Comparison of ENCODE assay signal across 1 cellular context in genomic region chr7:100444311-100445278, GRCh38.
TF ChIP-seq lines count a peak whose summit lies in the region.

No MANE protein-coding gene starts in this region.

TF ChIP-seq in HepG2, 621 proteins besides CTCF, POLR2A, EP300 and RAD21 (continued from another document and continues in another):
- 0 out of 2 replicates have a peak, but pooled peaks have one; percentile 19 for TF ChIP-seq NFYB (CRISPR knock-in tag; IDR thresholded peaks at IDR 0.05)
- TF ChIP-seq DMAP1 (CRISPR knock-in tag; IDR thresholded peaks at IDR 0.05): peak; percentile 89
- no peak; the same call in 1 of the 2 replicates for TF ChIP-seq YEATS2 (CRISPR knock-in tag; IDR thresholded peaks at IDR 0.05; ENCODE audit: borderline replicate concordance)
- peak; percentile 62; the same call in 1 of the 2 replicates for TF ChIP-seq ATF7-NPFF (CRISPR knock-in tag; IDR thresholded peaks at IDR 0.05; ENCODE audit: low read depth)
- no peak for TF ChIP-seq ADNP (CRISPR knock-in tag; IDR thresholded peaks at IDR 0.05)
- TF ChIP-seq ZNF317 (CRISPR knock-in tag; IDR thresholded peaks at IDR 0.05): peak; percentile 77; the same call in 1 of the 2 replicates
- peak; percentile 71; the same call in 1 of the 2 replicates for TF ChIP-seq ZNF335 (CRISPR knock-in tag; IDR thresholded peaks at IDR 0.05)
- no peak for TF ChIP-seq ZBTB25 (CRISPR knock-in tag; IDR thresholded peaks at IDR 0.05)
- no peak for TF ChIP-seq ZBTB2 (CRISPR knock-in tag; IDR thresholded peaks at IDR 0.05; ENCODE audit: low read depth)
- TF ChIP-seq, protein P1, sequence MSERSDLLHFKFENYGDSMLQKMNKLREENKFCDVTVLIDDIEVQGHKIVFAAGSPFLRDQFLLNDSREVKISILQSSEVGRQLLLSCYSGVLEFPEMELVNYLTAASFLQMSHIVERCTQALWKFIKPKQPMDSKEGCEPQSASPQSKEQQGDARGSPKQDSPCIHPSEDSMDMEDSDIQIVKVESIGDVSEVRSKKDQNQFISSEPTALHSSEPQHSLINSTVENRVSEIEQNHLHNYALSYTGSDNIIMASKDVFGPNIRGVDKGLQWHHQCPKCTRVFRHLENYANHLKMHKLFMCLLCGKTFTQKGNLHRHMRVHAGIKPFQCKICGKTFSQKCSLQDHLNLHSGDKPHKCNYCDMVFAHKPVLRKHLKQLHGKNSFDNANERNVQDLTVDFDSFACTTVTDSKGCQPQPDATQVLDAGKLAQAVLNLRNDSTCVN (CRISPR knock-in tag; IDR thresholded peaks at IDR 0.05; ENCODE audit: borderline replicate concordance): peak; percentile 54; the same call in 1 of the 2 replicates
- TF ChIP-seq RARA (CRISPR knock-in tag; IDR thresholded peaks at IDR 0.05): peak; percentile 98
- TF ChIP-seq FOSL2 (CRISPR knock-in tag; IDR thresholded peaks at IDR 0.05): peak; percentile 93
- TF ChIP-seq, protein P2, sequence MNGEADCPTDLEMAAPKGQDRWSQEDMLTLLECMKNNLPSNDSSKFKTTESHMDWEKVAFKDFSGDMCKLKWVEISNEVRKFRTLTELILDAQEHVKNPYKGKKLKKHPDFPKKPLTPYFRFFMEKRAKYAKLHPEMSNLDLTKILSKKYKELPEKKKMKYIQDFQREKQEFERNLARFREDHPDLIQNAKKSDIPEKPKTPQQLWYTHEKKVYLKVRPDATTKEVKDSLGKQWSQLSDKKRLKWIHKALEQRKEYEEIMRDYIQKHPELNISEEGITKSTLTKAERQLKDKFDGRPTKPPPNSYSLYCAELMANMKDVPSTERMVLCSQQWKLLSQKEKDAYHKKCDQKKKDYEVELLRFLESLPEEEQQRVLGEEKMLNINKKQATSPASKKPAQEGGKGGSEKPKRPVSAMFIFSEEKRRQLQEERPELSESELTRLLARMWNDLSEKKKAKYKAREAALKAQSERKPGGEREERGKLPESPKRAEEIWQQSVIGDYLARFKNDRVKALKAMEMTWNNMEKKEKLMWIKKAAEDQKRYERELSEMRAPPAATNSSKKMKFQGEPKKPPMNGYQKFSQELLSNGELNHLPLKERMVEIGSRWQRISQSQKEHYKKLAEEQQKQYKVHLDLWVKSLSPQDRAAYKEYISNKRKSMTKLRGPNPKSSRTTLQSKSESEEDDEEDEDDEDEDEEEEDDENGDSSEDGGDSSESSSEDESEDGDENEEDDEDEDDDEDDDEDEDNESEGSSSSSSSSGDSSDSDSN (CRISPR knock-in tag; IDR thresholded peaks at IDR 0.05): peak; percentile 49; the same call in 1 of the 2 replicates
- TF ChIP-seq RXRB (CRISPR knock-in tag; IDR thresholded peaks at IDR 0.05; ENCODE audit: borderline replicate concordance): peak; percentile 96
- peak; percentile 72; the same call in 1 of the 2 replicates for TF ChIP-seq MIXL1 (CRISPR knock-in tag; IDR thresholded peaks at IDR 0.05)
- peak; percentile 43; the same call in 1 of the 2 replicates for TF ChIP-seq RBFOX2 (IDR thresholded peaks at IDR 0.05; ENCODE audit: low read depth, low read length)
- TF ChIP-seq RBM22 (optimal IDR thresholded peaks at IDR 0.05; ENCODE audit: low read length): peak; percentile 37
- TF ChIP-seq, protein P3, sequence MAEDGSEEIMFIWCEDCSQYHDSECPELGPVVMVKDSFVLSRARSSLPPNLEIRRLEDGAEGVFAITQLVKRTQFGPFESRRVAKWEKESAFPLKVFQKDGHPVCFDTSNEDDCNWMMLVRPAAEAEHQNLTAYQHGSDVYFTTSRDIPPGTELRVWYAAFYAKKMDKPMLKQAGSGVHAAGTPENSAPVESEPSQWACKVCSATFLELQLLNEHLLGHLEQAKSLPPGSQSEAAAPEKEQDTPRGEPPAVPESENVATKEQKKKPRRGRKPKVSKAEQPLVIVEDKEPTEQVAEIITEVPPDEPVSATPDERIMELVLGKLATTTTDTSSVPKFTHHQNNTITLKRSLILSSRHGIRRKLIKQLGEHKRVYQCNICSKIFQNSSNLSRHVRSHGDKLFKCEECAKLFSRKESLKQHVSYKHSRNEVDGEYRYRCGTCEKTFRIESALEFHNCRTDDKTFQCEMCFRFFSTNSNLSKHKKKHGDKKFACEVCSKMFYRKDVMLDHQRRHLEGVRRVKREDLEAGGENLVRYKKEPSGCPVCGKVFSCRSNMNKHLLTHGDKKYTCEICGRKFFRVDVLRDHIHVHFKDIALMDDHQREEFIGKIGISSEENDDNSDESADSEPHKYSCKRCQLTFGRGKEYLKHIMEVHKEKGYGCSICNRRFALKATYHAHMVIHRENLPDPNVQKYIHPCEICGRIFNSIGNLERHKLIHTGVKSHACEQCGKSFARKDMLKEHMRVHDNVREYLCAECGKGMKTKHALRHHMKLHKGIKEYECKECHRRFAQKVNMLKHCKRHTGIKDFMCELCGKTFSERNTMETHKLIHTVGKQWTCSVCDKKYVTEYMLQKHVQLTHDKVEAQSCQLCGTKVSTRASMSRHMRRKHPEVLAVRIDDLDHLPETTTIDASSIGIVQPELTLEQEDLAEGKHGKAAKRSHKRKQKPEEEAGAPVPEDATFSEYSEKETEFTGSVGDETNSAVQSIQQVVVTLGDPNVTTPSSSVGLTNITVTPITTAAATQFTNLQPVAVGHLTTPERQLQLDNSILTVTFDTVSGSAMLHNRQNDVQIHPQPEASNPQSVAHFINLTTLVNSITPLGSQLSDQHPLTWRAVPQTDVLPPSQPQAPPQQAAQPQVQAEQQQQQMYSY (CRISPR knock-in tag; IDR thresholded peaks at IDR 0.05): no peak
- TF ChIP-seq LCORL (IDR thresholded peaks at IDR 0.05): peak; percentile 16; the same call in 1 of the 2 replicates
- peak; percentile 88 for TF ChIP-seq LCORL (CRISPR knock-in tag; IDR thresholded peaks at IDR 0.05)
- peak; percentile 88; the same call in 1 of the 2 replicates for TF ChIP-seq RCOR2 (CRISPR knock-in tag; IDR thresholded peaks at IDR 0.05)
- TF ChIP-seq SIX1 (CRISPR knock-in tag; IDR thresholded peaks at IDR 0.05; ENCODE audit: borderline replicate concordance): peak; percentile 41; the same call in 1 of the 2 replicates
- peak; percentile 58 for TF ChIP-seq GATAD1 (CRISPR knock-in tag; IDR thresholded peaks at IDR 0.05)
- peak; percentile 86 for TF ChIP-seq SP5 (CRISPR knock-in tag; IDR thresholded peaks at IDR 0.05; ENCODE audit: borderline replicate concordance, low read depth)
- TF ChIP-seq, protein P4, sequence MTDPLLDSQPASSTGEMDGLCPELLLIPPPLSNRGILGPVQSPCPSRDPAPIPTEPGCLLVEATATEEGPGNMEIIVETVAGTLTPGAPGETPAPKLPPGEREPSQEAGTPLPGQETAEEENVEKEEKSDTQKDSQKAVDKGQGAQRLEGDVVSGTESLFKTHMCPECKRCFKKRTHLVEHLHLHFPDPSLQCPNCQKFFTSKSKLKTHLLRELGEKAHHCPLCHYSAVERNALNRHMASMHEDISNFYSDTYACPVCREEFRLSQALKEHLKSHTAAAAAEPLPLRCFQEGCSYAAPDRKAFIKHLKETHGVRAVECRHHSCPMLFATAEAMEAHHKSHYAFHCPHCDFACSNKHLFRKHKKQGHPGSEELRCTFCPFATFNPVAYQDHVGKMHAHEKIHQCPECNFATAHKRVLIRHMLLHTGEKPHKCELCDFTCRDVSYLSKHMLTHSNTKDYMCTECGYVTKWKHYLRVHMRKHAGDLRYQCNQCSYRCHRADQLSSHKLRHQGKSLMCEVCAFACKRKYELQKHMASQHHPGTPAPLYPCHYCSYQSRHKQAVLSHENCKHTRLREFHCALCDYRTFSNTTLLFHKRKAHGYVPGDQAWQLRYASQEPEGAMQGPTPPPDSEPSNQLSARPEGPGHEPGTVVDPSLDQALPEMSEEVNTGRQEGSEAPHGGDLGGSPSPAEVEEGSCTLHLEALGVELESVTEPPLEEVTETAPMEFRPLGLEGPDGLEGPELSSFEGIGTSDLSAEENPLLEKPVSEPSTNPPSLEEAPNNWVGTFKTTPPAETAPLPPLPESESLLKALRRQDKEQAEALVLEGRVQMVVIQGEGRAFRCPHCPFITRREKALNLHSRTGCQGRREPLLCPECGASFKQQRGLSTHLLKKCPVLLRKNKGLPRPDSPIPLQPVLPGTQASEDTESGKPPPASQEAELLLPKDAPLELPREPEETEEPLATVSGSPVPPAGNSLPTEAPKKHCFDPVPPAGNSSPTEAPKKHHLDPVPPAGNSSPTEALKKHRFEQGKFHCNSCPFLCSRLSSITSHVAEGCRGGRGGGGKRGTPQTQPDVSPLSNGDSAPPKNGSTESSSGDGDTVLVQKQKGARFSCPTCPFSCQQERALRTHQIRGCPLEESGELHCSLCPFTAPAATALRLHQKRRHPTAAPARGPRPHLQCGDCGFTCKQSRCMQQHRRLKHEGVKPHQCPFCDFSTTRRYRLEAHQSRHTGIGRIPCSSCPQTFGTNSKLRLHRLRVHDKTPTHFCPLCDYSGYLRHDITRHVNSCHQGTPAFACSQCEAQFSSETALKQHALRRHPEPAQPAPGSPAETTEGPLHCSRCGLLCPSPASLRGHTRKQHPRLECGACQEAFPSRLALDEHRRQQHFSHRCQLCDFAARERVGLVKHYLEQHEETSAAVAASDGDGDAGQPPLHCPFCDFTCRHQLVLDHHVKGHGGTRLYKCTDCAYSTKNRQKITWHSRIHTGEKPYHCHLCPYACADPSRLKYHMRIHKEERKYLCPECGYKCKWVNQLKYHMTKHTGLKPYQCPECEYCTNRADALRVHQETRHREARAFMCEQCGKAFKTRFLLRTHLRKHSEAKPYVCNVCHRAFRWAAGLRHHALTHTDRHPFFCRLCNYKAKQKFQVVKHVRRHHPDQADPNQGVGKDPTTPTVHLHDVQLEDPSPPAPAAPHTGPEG (CRISPR knock-in tag; IDR thresholded peaks at IDR 0.05): no peak
- no peak for TF ChIP-seq REL (CRISPR knock-in tag; conservative IDR thresholded peaks at IDR 0.05)
- no peak for TF ChIP-seq ZNF160 (CRISPR knock-in tag; IDR thresholded peaks at IDR 0.05)
- TF ChIP-seq MEIS1 (CRISPR knock-in tag; IDR thresholded peaks at IDR 0.05; ENCODE audit: borderline replicate concordance): peak; percentile 57; the same call in 1 of the 2 replicates
- TF ChIP-seq ZNF33B (CRISPR knock-in tag; IDR thresholded peaks at IDR 0.05): no peak
- TF ChIP-seq TCF7 (IDR thresholded peaks at IDR 0.05; ENCODE audit: low read depth): no peak; the same call in 1 of the 2 replicates
- TF ChIP-seq ZUFSP (CRISPR knock-in tag; IDR thresholded peaks at IDR 0.05; ENCODE audit: borderline replicate concordance): no peak
- TF ChIP-seq, protein P5, sequence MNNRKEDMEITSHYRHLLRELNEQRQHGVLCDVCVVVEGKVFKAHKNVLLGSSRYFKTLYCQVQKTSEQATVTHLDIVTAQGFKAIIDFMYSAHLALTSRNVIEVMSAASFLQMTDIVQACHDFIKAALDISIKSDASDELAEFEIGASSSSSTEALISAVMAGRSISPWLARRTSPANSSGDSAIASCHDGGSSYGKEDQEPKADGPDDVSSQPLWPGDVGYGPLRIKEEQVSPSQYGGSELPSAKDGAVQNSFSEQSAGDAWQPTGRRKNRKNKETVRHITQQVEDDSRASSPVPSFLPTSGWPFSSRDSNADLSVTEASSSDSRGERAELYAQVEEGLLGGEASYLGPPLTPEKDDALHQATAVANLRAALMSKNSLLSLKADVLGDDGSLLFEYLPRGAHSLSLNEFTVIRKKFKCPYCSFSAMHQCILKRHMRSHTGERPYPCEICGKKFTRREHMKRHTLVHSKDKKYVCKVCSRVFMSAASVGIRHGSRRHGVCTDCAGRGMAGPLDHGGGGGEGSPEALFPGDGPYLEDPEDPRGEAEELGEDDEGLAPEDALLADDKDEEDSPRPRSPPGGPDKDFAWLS (CRISPR knock-in tag; IDR thresholded peaks at IDR 0.05; ENCODE audit: borderline replicate concordance): 0 out of 2 replicates have a peak, but pooled peaks have one; percentile 94
- peak; percentile 80 for TF ChIP-seq HIVEP1 (CRISPR knock-in tag; IDR thresholded peaks at IDR 0.05)
- TF ChIP-seq ZNF577 (CRISPR knock-in tag; IDR thresholded peaks at IDR 0.05; ENCODE audit: borderline replicate concordance, low read depth): no peak
- TF ChIP-seq SOX6 (IDR thresholded peaks at IDR 0.05): peak; percentile 96
- TF ChIP-seq SOX6 (CRISPR knock-in tag; IDR thresholded peaks at IDR 0.05): peak; percentile 100
- TF ChIP-seq ZBTB7B (CRISPR knock-in tag; IDR thresholded peaks at IDR 0.05): peak; percentile 62; the same call in 1 of the 2 replicates
- 0 out of 2 replicates have a peak, but pooled peaks have one; percentile 54 for TF ChIP-seq ZIK1 (CRISPR knock-in tag; IDR thresholded peaks at IDR 0.05; ENCODE audit: borderline replicate concordance, low read depth)
- peak; percentile 79; the same call in 1 of the 2 replicates for TF ChIP-seq MIER2 (CRISPR knock-in tag; IDR thresholded peaks at IDR 0.05)
- TF ChIP-seq SCMH1 (CRISPR knock-in tag; IDR thresholded peaks at IDR 0.05; ENCODE audit: borderline replicate concordance): no peak
- no peak for TF ChIP-seq ZNF766 (CRISPR knock-in tag; IDR thresholded peaks at IDR 0.05; ENCODE audit: borderline replicate concordance)
- peak; percentile 92 for TF ChIP-seq ZNF605 (CRISPR knock-in tag; IDR thresholded peaks at IDR 0.05)
- no peak for TF ChIP-seq ZNF776 (CRISPR knock-in tag; IDR thresholded peaks at IDR 0.05)
- TF ChIP-seq ZSCAN22 (CRISPR knock-in tag; IDR thresholded peaks at IDR 0.05): no peak; the same call in 1 of the 2 replicates
- TF ChIP-seq MAFF (IDR thresholded peaks at IDR 0.05; ENCODE audit: low read depth, low read length): peak; percentile 52; the same call in 1 of the 2 replicates
